Comparison of ENCODE assay signal across 8 cellular contexts in genomic region chr19:44848805-44849457, GRCh38. TPM values are rescaled to one million over a fixed set of nuclear protein-coding genes. Genes with fewer than 3 reads are reported as not detected.
DNase-seq lines count a peak whose midpoint lies in the region; TF ChIP-seq lines count a peak whose summit lies in the region.
"Had no signal": no experiment of that assay in that cellular context is flagged by ENCODE, and none has a peak within 500 bp of the region (broad histone marks: within the 10 kb centered on the region; RNA-seq: fewer than 3 reads in every experiment).

No MANE protein-coding gene starts in this region.

- WGBS in mesenchymal stem cell: 3% methylated on average over 15 of the region's 18 CpGs
- WGBS in thyroid gland, 2 donors: 29 to 34% methylated on average over 18 of the region's 18 CpGs

- peak overlapping the region; percentile 3 for H2BK120ac ChIP-seq in mesenchymal stem cell (ENCODE audit: low read depth, low read length)

- peak overlapping the region; percentile 95 for H3K9ac ChIP-seq in NT2/D1 (ENCODE audit: insufficient read length, low read depth)
- no peak overlapping the region for H3K9ac ChIP-seq in duodenal mucosa (ENCODE audit: low read depth in 1 of 2, low read length in 2 of 2)
- H3K9ac ChIP-seq in mesenchymal stem cell (ENCODE audit: low read length): peak overlapping the region; percentile 98

- H3K23ac ChIP-seq in mesenchymal stem cell (ENCODE audit: low read length in 2 of 2): peak overlapping the region in 1 of 2 experiments; percentile 75

- H3K36me3 ChIP-seq in NT2/D1 (ENCODE audit: insufficient read depth, insufficient read length, low read length) (peaks cover 41% of the 10 kb centered on the region), duodenal mucosa (ENCODE audit: control insufficient read depth in 1 of 2, insufficient read depth in 2 of 2, low read length in 2 of 2) (no peaks in the 10 kb centered on the region), mesenchymal stem cell (ENCODE audit: control insufficient read depth in 1 of 2, insufficient read depth in 2 of 2, low read depth in 1 of 2, low read length in 2 of 2) (peaks cover 0 to 18% of the 10 kb centered on the region in 2 experiments), thyroid gland (no peaks in the 10 kb centered on the region)

- H2AFZ ChIP-seq in mesenchymal stem cell (ENCODE audit: low read depth, low read length): no peak overlapping the region

- no peak for TF ChIP-seq POLR2A in thyroid gland (IDR thresholded peaks at IDR 0.05)

- peak overlapping the region; percentile 20 for H4K8ac ChIP-seq in mesenchymal stem cell (ENCODE audit: low read length)

- H4K91ac ChIP-seq in mesenchymal stem cell (ENCODE audit: low read length): peak overlapping the region; percentile 5

- no peak overlapping the region for H2BK5ac ChIP-seq in mesenchymal stem cell (ENCODE audit: low read depth, low read length, poor library complexity, severe bottlenecking)

- H3K18ac ChIP-seq in mesenchymal stem cell (ENCODE audit: low read depth in 1 of 2, low read length in 2 of 2): peak overlapping the region; percentile 15 to 86

- intact Hi-C loops in thyroid gland (cut with DNase I): loop anchor here (5.0 kb wide), 1 partner anchor 38 kb away; no protein-coding TSS in a partner anchor

- peak overlapping the region in 1 of 2 experiments; percentile 59 for H2BK12ac ChIP-seq in mesenchymal stem cell (ENCODE audit: low read length in 2 of 2)

- no peaks in the 10 kb centered on the region for H3K9me3 ChIP-seq in NT2/D1 (ENCODE audit: insufficient read depth, low read length)
- H3K9me3 ChIP-seq in duodenal mucosa (ENCODE audit: control insufficient read depth in 1 of 2, low read length in 2 of 2): no peaks in the 10 kb centered on the region
- no peaks in the 10 kb centered on the region for H3K9me3 ChIP-seq in mesenchymal stem cell (ENCODE audit: control insufficient read depth, low read length)
- no peaks in the 10 kb centered on the region for H3K9me3 ChIP-seq in thyroid gland

- H3K27me3 ChIP-seq in NT2/D1 (ENCODE audit: insufficient read depth, insufficient read length) (no peaks in the 10 kb centered on the region), duodenal mucosa (ENCODE audit: control insufficient read depth in 1 of 2, insufficient read depth in 2 of 2, low read length in 2 of 2) (no peaks in the 10 kb centered on the region), mesenchymal stem cell (ENCODE audit: control insufficient read depth in 1 of 2, insufficient read depth in 1 of 2, low read length in 2 of 2) (no peaks in the 10 kb centered on the region), thyroid gland (no peaks in the 10 kb centered on the region)

- H3K79me1 ChIP-seq in mesenchymal stem cell (replicated peaks; ENCODE audit: low read length, poor library complexity, severe bottlenecking): no peaks in the 10 kb centered on the region

- peak overlapping the region; percentile 71 for H3K4me2 ChIP-seq in mesenchymal stem cell (ENCODE audit: low read length, poor library complexity, severe bottlenecking)

- H3K14ac ChIP-seq in mesenchymal stem cell (ENCODE audit: low read length in 2 of 2): peak overlapping the region in 1 of 2 experiments; percentile 96

- in situ Hi-C loops in G401 (cut with HindIII; ENCODE audit: low sequenced_read_pairs): loop anchor here (25.0 kb wide), 1 partner anchor 137 kb away; no protein-coding TSS in a partner anchor

- no peak for TF ChIP-seq CTCF in thyroid gland (IDR thresholded peaks at IDR 0.05)

- H3K4me3 ChIP-seq in NT2/D1 (ENCODE audit: insufficient read length, low read depth) (peak overlapping the region; percentile 85), duodenal mucosa (ENCODE audit: low read depth in 1 of 2, low read length in 2 of 2) (peak overlapping the region; percentile 26 to 87), mesenchymal stem cell (ENCODE audit: insufficient read depth in 1 of 2, low read depth in 1 of 2, low read length in 2 of 2) (peak overlapping the region; percentile 95), thyroid gland (replicated peaks in 1 of 3) (peak overlapping the region in 1 of 3 donors; percentile 85)

- H2BK15ac ChIP-seq in mesenchymal stem cell (ENCODE audit: low read depth, poor library complexity, severe bottlenecking): peak overlapping the region; percentile 9

- H3K4me1 ChIP-seq in NT2/D1 (ENCODE audit: insufficient read depth, insufficient read length): peaks cover 21% of the 10 kb centered on the region
- H3K4me1 ChIP-seq in duodenal mucosa (ENCODE audit: control insufficient read depth in 1 of 2, insufficient read depth in 2 of 2, low read length in 2 of 2): peaks cover 16 to 27% of the 10 kb centered on the region in 2 donors
- peaks cover 34% of the 10 kb centered on the region for H3K4me1 ChIP-seq in mesenchymal stem cell (ENCODE audit: control insufficient read depth, insufficient read depth, low read depth, low read length)
- peaks cover 29 to 34% of the 10 kb centered on the region in 2 donors for H3K4me1 ChIP-seq in thyroid gland

- H3K4ac ChIP-seq in mesenchymal stem cell (ENCODE audit: low read depth in 1 of 2, low read length in 2 of 2): peak overlapping the region in 1 of 2 experiments; percentile 75

- DNase-seq in NT2/D1 (ENCODE audit: low read depth, low spot score) (no peak), mesenchymal stem cell (peak; percentile 53), thyroid gland (peak; percentile 21 to 23), G401 (ENCODE audit: low spot score) (no peak), foreskin melanocyte (no peak)
- DNase-seq in stimulated activated CD4-positive, alpha-beta T cell treated with anti-CD3 and anti-CD28 coated beads, Interleukin-15, amount 100 ng/mL, for 24 hours: no peak
- DNase-seq: RPMI8226 had no signal

- H3K27ac ChIP-seq in duodenal mucosa (ENCODE audit: low read depth, low read length): peak overlapping the region; percentile 96
- peak overlapping the region; percentile 98 for H3K27ac ChIP-seq in mesenchymal stem cell (ENCODE audit: low read length, poor library complexity, severe bottlenecking)
- peak overlapping the region; percentile 79 to 93 (median 92) for H3K27ac ChIP-seq in thyroid gland

- H2AK5ac ChIP-seq in mesenchymal stem cell (ENCODE audit: low read length, severe bottlenecking): peak overlapping the region; percentile 49

RNA-seq across cellular contexts. Expression of gene NECTIN2, which starts 2.8 kb away (rescaled TPM):
- polyA plus RNA-seq in mesenchymal stem cell (2013, experiment 1 of 2): 234 TPM
- polyA plus RNA-seq in mesenchymal stem cell (2013, experiment 2 of 2): 231 TPM
- total RNA-seq in thyroid gland: 100 to 1,000 TPM in 3 of 4 donors, 10 to 100 TPM in 1; 88.6 to 164 (median 117) TPM
- total RNA-seq in G401 (2014; rRNA removed; shearing (Covaris generic)): 126 and 154 TPM in 2 replicates

RNA-seq across cellular contexts. Expression of gene BCAM, which starts 40.0 kb away (rescaled TPM):
- 19.9 TPM for polyA plus RNA-seq in mesenchymal stem cell (2013, experiment 1 of 2)
- polyA plus RNA-seq in mesenchymal stem cell (2013, experiment 2 of 2): 20.0 TPM
- 100 to 1,000 TPM; 156 to 391 (median 285) TPM for total RNA-seq in thyroid gland
- total RNA-seq in G401 (2014; rRNA removed; shearing (Covaris generic)): 28.5 and 28.9 TPM in 2 replicates

RNA-seq across cellular contexts. Expression of gene TOMM40, which starts 42.1 kb away (rescaled TPM):
- polyA plus RNA-seq in mesenchymal stem cell (2013, experiment 1 of 2): 39.7 TPM
- polyA plus RNA-seq in mesenchymal stem cell (2013, experiment 2 of 2): 37.9 TPM
- total RNA-seq in thyroid gland: 10 to 100 TPM; 40.2 to 82.8 (median 58.3) TPM
- 226 and 256 TPM in 2 replicates for total RNA-seq in G401 (2014; rRNA removed; shearing (Covaris generic))

RNA-seq across cellular contexts. Expression of gene APOE, which starts 56.7 kb away (rescaled TPM):
- polyA plus RNA-seq in mesenchymal stem cell (2013, experiment 1 of 2): 201 TPM
- 208 TPM for polyA plus RNA-seq in mesenchymal stem cell (2013, experiment 2 of 2)
- total RNA-seq in thyroid gland: 100 to 1,000 TPM; 199 to 635 (median 313) TPM
- total RNA-seq in G401 (2014; rRNA removed; shearing (Covaris generic)): 2,018 and 2,607 TPM in 2 replicates

Comparison
In these comparisons a context has a peak if more than half of its experiments do, and no peak if none do; other contexts are left out.
1. DNase-seq: peak in mesenchymal stem cell (single experiment) and thyroid gland (2 of 2); none in NT2/D1 (single experiment), stimulated activated CD4-positive, alpha-beta T cell treated with anti-CD3 and anti-CD28 coated beads, Interleukin-15, amount 100 ng/mL, for 24 hours (single experiment), G401 (single experiment) and foreskin melanocyte (single experiment).
2. H3K9ac ChIP-seq: peak in NT2/D1 (single experiment) and mesenchymal stem cell (single experiment); none in duodenal mucosa (0 of 2).
3. Peak in every context shown above with its lines, with median percentiles within 50 percentile points of each other: H3K27ac ChIP-seq.